Comparison of ENCODE assay signal across 9 cellular contexts in genomic region chr19:42154471-42155323, GRCh38. TPM values are rescaled to one million over a fixed set of nuclear protein-coding genes. Genes with fewer than 3 reads are reported as not detected.
DNase-seq lines count a peak whose midpoint lies in the region; ATAC-seq and TF ChIP-seq lines count a peak whose summit lies in the region.
"Had no signal": no experiment of that assay in that cellular context is flagged by ENCODE, and none has a peak within 500 bp of the region (broad histone marks: within the 10 kb centered on the region; RNA-seq: fewer than 3 reads in every experiment).

No MANE protein-coding gene starts in this region.

- TF ChIP-seq CTCF in Loucy (conservative IDR thresholded peaks at IDR 0.05; ENCODE audit: low read length) = no peak
- no peak for TF ChIP-seq CTCF in nephron (IDR thresholded peaks at IDR 0.05; ENCODE audit: unreplicated experiment in 3 of 3)
- TF ChIP-seq CTCF in suprapubic skin (IDR thresholded peaks at IDR 0.05) = no peak
- no peak for TF ChIP-seq CTCF in gastrocnemius medialis (IDR thresholded peaks at IDR 0.05 in 4 of 5, conservative IDR thresholded peaks at IDR 0.05 in 1 of 5)

- H2AFZ ChIP-seq in Loucy (ENCODE audit: low read length) = no peak overlapping the region

- peaks cover 19 to 22% (median 19%) of the 10 kb centered on the region in 3 donors for H3K4me1 Mint-ChIP-seq in T-cell
- peaks cover 23% of the 10 kb centered on the region for H3K4me1 Mint-ChIP-seq in nephron

- H3K9me3 Mint-ChIP-seq in T-cell (no peaks in the 10 kb centered on the region), nephron (no peaks in the 10 kb centered on the region)

- no peaks in the 10 kb centered on the region for H3F3A ChIP-seq in Loucy (ENCODE audit: low read depth)

- H3K36me3 Mint-ChIP-seq in T-cell = peaks cover 21% of the 10 kb centered on the region
- H3K36me3 Mint-ChIP-seq in nephron (ENCODE audit: low read depth) = no peaks in the 10 kb centered on the region

- H3K4me3 ChIP-seq in Loucy (ENCODE audit: low read length, poor library complexity, severe bottlenecking) (no peak overlapping the region), suprapubic skin (no peak overlapping the region), gastrocnemius medialis (no peak overlapping the region)

- H3K9me3 ChIP-seq in Loucy (ENCODE audit: insufficient read depth, low read depth, low read length) (no peaks in the 10 kb centered on the region), suprapubic skin (no peaks in the 10 kb centered on the region), gastrocnemius medialis (no peaks in the 10 kb centered on the region)

- H3K4me3 Mint-ChIP-seq in T-cell = peak overlapping the region in 1 of 3 donors; percentile 55
- peak overlapping the region in 2 of 3 experiments; percentile 1 for H3K4me3 Mint-ChIP-seq in nephron

- H3K36me3 ChIP-seq in Loucy (ENCODE audit: insufficient read depth, low read length) (no peaks in the 10 kb centered on the region), suprapubic skin (no peaks in the 10 kb centered on the region), gastrocnemius medialis (no peaks in the 10 kb centered on the region)

- ATAC-seq in T-cell (replicated peaks in 1 of 4) (peak in 3 of 4 experiments; percentile 50 to 53 (median 53)), GM18498 (IDR thresholded peaks at IDR 0.05; ENCODE audit: unreplicated experiment) (no peak), gastrocnemius medialis (no peak)

- H3K4me1 ChIP-seq in Loucy (ENCODE audit: insufficient read depth, low read length, poor library complexity, severe bottlenecking) (peaks cover 5% of the 10 kb centered on the region), suprapubic skin (no peaks in the 10 kb centered on the region), gastrocnemius medialis (no peaks in the 10 kb centered on the region)

- H3K79me2 ChIP-seq in Loucy (ENCODE audit: insufficient read depth, low read length) = no peaks in the 10 kb centered on the region

- no peaks in the 10 kb centered on the region for H3K27me3 ChIP-seq in Loucy (ENCODE audit: insufficient read depth, low read length, poor library complexity, severe bottlenecking)
- peaks cover 61% of the 10 kb centered on the region for H3K27me3 ChIP-seq in suprapubic skin
- H3K27me3 ChIP-seq in gastrocnemius medialis = peaks cover 36 to 45% (median 43%) of the 10 kb centered on the region in 3 donors

- H3K27me3 Mint-ChIP-seq in T-cell = peaks cover 0 to 5% of the 10 kb centered on the region in 2 donors
- H3K27me3 Mint-ChIP-seq in nephron (ENCODE audit: low read depth) = peaks cover 60% of the 10 kb centered on the region

- POLR2A ChIA-PET in T-cell (lab: Charles Lee) = no interaction called here

- in situ Hi-C loops in gastrocnemius medialis (cut with MboI; ENCODE audit: low sequenced_read_pairs in 4 of 4) = no loop called here

- intact Hi-C loops in gastrocnemius medialis (cut with DNase I; ENCODE audit: low total_unique reads) = no loop called here

- peak overlapping the region; percentile 5 for H3K27ac Mint-ChIP-seq in T-cell
- H3K27ac Mint-ChIP-seq in nephron = peak overlapping the region in 2 of 3 experiments; percentile 3 to 40

- no peak for TF ChIP-seq EP300 in suprapubic skin (IDR thresholded peaks at IDR 0.05)

- no peak for TF ChIP-seq POLR2A in suprapubic skin (IDR thresholded peaks at IDR 0.05)
- no peak for TF ChIP-seq POLR2A in gastrocnemius medialis (IDR thresholded peaks at IDR 0.05)

- no peaks in the 10 kb centered on the region for H4K20me1 ChIP-seq in Loucy (ENCODE audit: insufficient read depth, low read length, poor library complexity, severe bottlenecking)

- DNase-seq in NCI-H510A treated with DMSO at 0.1 percent for 48 hours (lab: John Stamatoyannopoulos, UW) (peak; percentile 25), NCI-H510A (lab: John Stamatoyannopoulos, UW) (no peak), T-cell (no peak), suprapubic skin (ENCODE audit: low spot score in 2 of 2) (no peak), gastrocnemius medialis (no peak)

- H3K9ac ChIP-seq in Loucy (ENCODE audit: low read depth, low read length, poor library complexity, severe bottlenecking) = no peak overlapping the region

- H3K4me2 ChIP-seq in Loucy (ENCODE audit: low read depth, low read length, poor library complexity, severe bottlenecking) = peak overlapping the region; percentile 5

- CTCF ChIA-PET in T-cell (lab: Charles Lee) = interaction anchor here in 1 of 2 donors (0.6 kb wide), 1 partner anchor 22 kb away, joined by 3 read pairs; no protein-coding TSS in a partner anchor

- H3K27ac ChIP-seq in suprapubic skin (no peak overlapping the region), gastrocnemius medialis (no peak overlapping the region)
- H3K27ac ChIP-seq: epithelial cell of prostate had no signal

- 55% methylated on average over 14 of the region's 15 CpGs for WGBS in suprapubic skin

- no peaks in the 10 kb centered on the region for H3K9me2 ChIP-seq in Loucy (replicated peaks; ENCODE audit: low read depth, low read length)

RNA-seq across cellular contexts. Expression of gene POU2F2, which starts 22.5 kb away (rescaled TPM):
- 10 to 100 TPM; 27.9 to 71.7 (median 59.5) TPM for total RNA-seq in T-cell
- total RNA-seq in suprapubic skin = 100 to 1,000 TPM in 1 of 4 donors, under 1 TPM in 3; 0.55 to 244 (median 0.71) TPM
- total RNA-seq in gastrocnemius medialis = 1 to 10 TPM in 2 of 4 donors, under 1 TPM in 1, not detected in 1; 0.26 to 1.7 (median 1.6) TPM

Comparison
In these comparisons a context has a peak if more than half of its experiments do, and no peak if none do; other contexts are left out.
1. ATAC-seq: peak in T-cell (3 of 4); none in GM18498 (single experiment) and gastrocnemius medialis (0 of 2).